Comparison of ENCODE assay signal across 34 cellular contexts in genomic region chr6:48912503-48912902, GRCh38.
DNase-seq lines count a peak whose midpoint lies in the region; ATAC-seq, FAIRE-seq and TF ChIP-seq lines count a peak whose summit lies in the region.
"Had no signal": no experiment of that assay in that cellular context is flagged by ENCODE, and none has a peak within 500 bp of the region (broad histone marks: within the 10 kb centered on the region; RNA-seq: fewer than 3 reads in every experiment).

No MANE protein-coding gene starts in this region.

- no peak overlapping the region for H3K27ac Mint-ChIP-seq in activated T-helper 1 cell treated with anti-CD3 and anti-CD28 coated beads, Interleukin-12 subunit alpha, Interleukin-12 subunit beta, Interleukin-2, Interleukin-4 antibody, amounts not matched to agents 30 ng/mL and 10 ng/mL and 1 ng/mL, durations not matched to agents 14 hours and 24 hours and 36 hours
- H3K27ac Mint-ChIP-seq: B cell; CD14-positive monocyte; CD4-positive, alpha-beta memory T cell; CD4-positive, alpha-beta T cell; CD4-positive, CD25-positive, alpha-beta regulatory T cell; CD8-positive, alpha-beta memory T cell; CD8-positive, alpha-beta T cell had no signal

- no peaks in the 10 kb centered on the region for H4K20me1 ChIP-seq in IMR-90 (ENCODE audit: insufficient read depth, low read length)
- no peaks in the 10 kb centered on the region for H4K20me1 ChIP-seq in K562 (replicated peaks; ENCODE audit: control insufficient read depth, insufficient read depth, low read length)
- no peaks in the 10 kb centered on the region for H4K20me1 ChIP-seq in H1 (replicated peaks in 1 of 2; ENCODE audit: control insufficient read depth in 1 of 2, insufficient read depth in 2 of 2, low read length in 2 of 2)
- H4K20me1 ChIP-seq: BLaER1; BLaER1 treated with 17β-estradiol and CSF1 and Interleukin-3, amounts not matched to agents 10 nM and 100 nM had no signal

- H3K36me3 Mint-ChIP-seq in activated T-helper 1 cell treated with anti-CD3 and anti-CD28 coated beads, Interleukin-12 subunit alpha, Interleukin-12 subunit beta, Interleukin-2, Interleukin-4 antibody, amounts not matched to agents 30 ng/mL and 10 ng/mL and 1 ng/mL, durations not matched to agents 14 hours and 24 hours and 36 hours (ENCODE audit: low read depth) = no peaks in the 10 kb centered on the region
- H3K36me3 Mint-ChIP-seq: CD14-positive monocyte; CD4-positive, alpha-beta memory T cell; CD4-positive, CD25-positive, alpha-beta regulatory T cell; CD8-positive, alpha-beta memory T cell; CD8-positive, alpha-beta T cell had no signal

- H3K9ac ChIP-seq in IMR-90 (ENCODE audit: low read depth, low read length) (no peak overlapping the region), K562 (ENCODE audit: insufficient read depth in 1 of 2, low read depth in 2 of 2, low read length in 2 of 2) (no peak overlapping the region), H1 (replicated peaks in 1 of 4; ENCODE audit: extremely low read depth in 1 of 4, low read depth in 3 of 4, low read length in 3 of 4) (no peak overlapping the region)
- H3K9ac ChIP-seq: BLaER1; BLaER1 treated with 17β-estradiol and CSF1 and Interleukin-3, amounts not matched to agents 10 nM and 100 nM had no signal

- H3K27ac ChIP-seq in IMR-90 (ENCODE audit: insufficient read depth, low read length) (no peak overlapping the region), K562 (ENCODE audit: extremely low read depth, low read depth, low read length) (no peak overlapping the region), H1 (ENCODE audit: low read depth, low read length) (no peak overlapping the region), right lobe of liver (no peak overlapping the region)
- H3K27ac ChIP-seq: 22Rv1; A549; BLaER1; BLaER1 treated with 17β-estradiol and CSF1 and Interleukin-3, amounts not matched to agents 10 nM and 100 nM; C4-2B had no signal

- H2BK120ac ChIP-seq in IMR-90 (ENCODE audit: low read depth, low read length) = no peak overlapping the region
- H2BK120ac ChIP-seq in H1 (replicated peaks; ENCODE audit: low read depth, low read length) = no peak overlapping the region

- H3K23ac ChIP-seq in IMR-90 (ENCODE audit: low read depth, low read length) (no peak overlapping the region), H1 (ENCODE audit: insufficient read length) (no peak overlapping the region)

- TF ChIP-seq EP300 in K562 (IDR thresholded peaks at IDR 0.05; ENCODE audit: low read length) (no peak), H1 (IDR thresholded peaks at IDR 0.05; ENCODE audit: borderline replicate concordance in 1 of 2, low read depth in 2 of 2, low read length in 2 of 2) (no peak)

- H3K36me3 ChIP-seq in IMR-90 (ENCODE audit: control insufficient read depth, insufficient read depth, low read length) (no peaks in the 10 kb centered on the region), K562 (ENCODE audit: control insufficient read depth, insufficient read depth, low read length) (no peaks in the 10 kb centered on the region), H1 (ENCODE audit: control insufficient read depth in 2 of 4, insufficient read depth in 4 of 4, low read length in 3 of 4) (no peaks in the 10 kb centered on the region), right lobe of liver (no peaks in the 10 kb centered on the region)
- H3K36me3 ChIP-seq: BE2C; BLaER1; BLaER1 treated with 17β-estradiol and CSF1 and Interleukin-3, amounts not matched to agents 10 nM and 100 nM had no signal

- H3K4ac ChIP-seq in IMR-90 (ENCODE audit: low read depth, low read length) (no peak overlapping the region), H1 (replicated peaks; ENCODE audit: insufficient read length, low read depth, low read length) (no peak overlapping the region)

- H3K79me2 ChIP-seq in K562 (ENCODE audit: control insufficient read depth, insufficient read depth, low read length) (no peaks in the 10 kb centered on the region), H1 (ENCODE audit: control insufficient read depth in 1 of 2, insufficient read depth in 2 of 2, low read length in 2 of 2) (no peaks in the 10 kb centered on the region)

- peak; percentile 46 for FAIRE-seq in K562 (lab: Jason Lieb, UNC)
- FAIRE-seq in H1 (lab: Jason Lieb, UNC) = no peak
- FAIRE-seq: A549, D721Med had no signal

- TF ChIP-seq RAD21 in IMR-90 (IDR thresholded peaks at IDR 0.05; ENCODE audit: low read length) (no peak), K562 (CRISPR knock-in tag; conservative IDR thresholded peaks at IDR 0.05 in 1 of 2, IDR thresholded peaks at IDR 0.05 in 1 of 2) (no peak), H1 (IDR thresholded peaks at IDR 0.05 in 1 of 2, conservative IDR thresholded peaks at IDR 0.05 in 1 of 2; ENCODE audit: low read depth in 2 of 2, low read length in 2 of 2) (no peak)

- no peaks in the 10 kb centered on the region for H3K27me3 ChIP-seq in IMR-90 (ENCODE audit: control insufficient read depth, insufficient read depth, low read length)
- H3K27me3 ChIP-seq in K562 (ENCODE audit: control insufficient read depth in 2 of 2, insufficient read depth in 2 of 2, low read length in 2 of 2) = no peaks in the 10 kb centered on the region
- H3K27me3 ChIP-seq in H1 (replicated peaks in 1 of 4; ENCODE audit: control insufficient read depth in 3 of 4, extremely low read depth in 1 of 4, insufficient read depth in 3 of 4, low read length in 3 of 4) = no peaks in the 10 kb centered on the region
- no peaks in the 10 kb centered on the region for H3K27me3 ChIP-seq in right lobe of liver
- H3K27me3 ChIP-seq: BE2C; BLaER1; BLaER1 treated with 17β-estradiol and CSF1 and Interleukin-3, amounts not matched to agents 10 nM and 100 nM had no signal

- H3K14ac ChIP-seq in IMR-90 (replicated peaks; ENCODE audit: low read depth, low read length) = no peak overlapping the region
- no peak overlapping the region for H3K14ac ChIP-seq in H1 (ENCODE audit: insufficient read length)

- H3K9me3 Mint-ChIP-seq in activated T-helper 1 cell treated with anti-CD3 and anti-CD28 coated beads, Interleukin-12 subunit alpha, Interleukin-12 subunit beta, Interleukin-2, Interleukin-4 antibody, amounts not matched to agents 30 ng/mL and 10 ng/mL and 1 ng/mL, durations not matched to agents 14 hours and 24 hours and 36 hours = no peaks in the 10 kb centered on the region

- H3K9me1 ChIP-seq in IMR-90 (ENCODE audit: insufficient read depth, low read length) = no peaks in the 10 kb centered on the region
- no peaks in the 10 kb centered on the region for H3K9me1 ChIP-seq in K562 (ENCODE audit: control insufficient read depth, insufficient read depth, low read length)

- POLR2A ChIA-PET in IMR-90 (lab: Charles Lee; ENCODE audit: unreplicated experiment) = no interaction called here
- POLR2A ChIA-PET in K562 (lab: Yijun Ruan, JAX) = no interaction called here
- POLR2A ChIA-PET in H1 (lab: Charles Lee; ENCODE audit: partially characterized antibody) = no interaction called here

- TF ChIP-seq CTCF in IMR-90 (conservative IDR thresholded peaks at IDR 0.05; ENCODE audit: low read depth, low read length) = no peak
- no peak for TF ChIP-seq CTCF in K562 (IDR thresholded peaks at IDR 0.05 in 2 of 3, conservative IDR thresholded peaks at IDR 0.05 in 1 of 3; ENCODE audit: insufficient read depth in 2 of 3, low read depth in 1 of 3, low read length in 3 of 3)
- no peak for TF ChIP-seq CTCF in H1 (IDR thresholded peaks at IDR 0.05; ENCODE audit: control extremely low read depth in 1 of 3, insufficient read depth in 1 of 3, low read depth in 1 of 3, low read length in 3 of 3)
- no peak for TF ChIP-seq CTCF in right lobe of liver (IDR thresholded peaks at IDR 0.05)

- TF ChIP-seq POLR2A in IMR-90 (IDR thresholded peaks at IDR 0.05; ENCODE audit: low read depth, low read length) = no peak
- no peak for TF ChIP-seq POLR2A in K562 (conservative IDR thresholded peaks at IDR 0.05)
- TF ChIP-seq POLR2A in H1 (IDR thresholded peaks at IDR 0.05; ENCODE audit: control extremely low read depth in 1 of 2, low read depth in 2 of 2, low read length in 2 of 2) = no peak
- no peak for TF ChIP-seq POLR2A in right lobe of liver (IDR thresholded peaks at IDR 0.05)

- no peak overlapping the region for H2AFZ ChIP-seq in IMR-90 (replicated peaks; ENCODE audit: low read length, poor library complexity)
- no peak overlapping the region for H2AFZ ChIP-seq in K562 (ENCODE audit: low read depth, low read length)
- H2AFZ ChIP-seq in H1 (ENCODE audit: low read length) = no peak overlapping the region

- no peak overlapping the region for H3K4me3 Mint-ChIP-seq in activated T-helper 1 cell treated with anti-CD3 and anti-CD28 coated beads, Interleukin-12 subunit alpha, Interleukin-12 subunit beta, Interleukin-2, Interleukin-4 antibody, amounts not matched to agents 30 ng/mL and 10 ng/mL and 1 ng/mL, durations not matched to agents 14 hours and 24 hours and 36 hours
- H3K4me3 Mint-ChIP-seq: B cell; CD14-positive monocyte; CD4-positive, alpha-beta memory T cell; CD4-positive, alpha-beta T cell; CD4-positive, CD25-positive, alpha-beta regulatory T cell; CD8-positive, alpha-beta memory T cell; CD8-positive, alpha-beta T cell had no signal

- no peak overlapping the region for H2AK5ac ChIP-seq in IMR-90 (ENCODE audit: low read depth, low read length)
- no peak overlapping the region for H2AK5ac ChIP-seq in H1 (ENCODE audit: low read depth, low read length)

- no TSS peak for BruUV-seq in IMR-90 (replicated peaks; lab: Mats Ljungman, UMichigan)
- BruUV-seq in K562 (replicated peaks; lab: Mats Ljungman, UMichigan) = no TSS peak

- H2BK12ac ChIP-seq in H1 (ENCODE audit: low read depth, low read length) = no peak overlapping the region

- no peaks in the 10 kb centered on the region for H3K27me3 Mint-ChIP-seq in activated T-helper 1 cell treated with anti-CD3 and anti-CD28 coated beads, Interleukin-12 subunit alpha, Interleukin-12 subunit beta, Interleukin-2, Interleukin-4 antibody, amounts not matched to agents 30 ng/mL and 10 ng/mL and 1 ng/mL, durations not matched to agents 14 hours and 24 hours and 36 hours (ENCODE audit: insufficient read depth)
- H3K27me3 Mint-ChIP-seq: B cell; CD4-positive, alpha-beta memory T cell; CD4-positive, alpha-beta T cell; CD4-positive, CD25-positive, alpha-beta regulatory T cell; CD8-positive, alpha-beta memory T cell had no signal

- in situ Hi-C loops in IMR-90 (cut with MboI; ENCODE audit: low sequenced_read_pairs) = no loop called here
- in situ Hi-C loops in K562 (cut with MboI) = no loop called here

- H3K23me2 ChIP-seq in H1 (ENCODE audit: low read depth, low read length) = no peaks in the 10 kb centered on the region

- no peak overlapping the region for H3K4me2 ChIP-seq in IMR-90 (ENCODE audit: low read depth, low read length)
- no peak overlapping the region for H3K4me2 ChIP-seq in K562 (ENCODE audit: insufficient read depth, low read length)
- H3K4me2 ChIP-seq in H1 (ENCODE audit: insufficient read depth in 1 of 2, low read depth in 2 of 2, low read length in 2 of 2) = no peak overlapping the region
- H3K4me2 ChIP-seq: A549; BLaER1; BLaER1 treated with 17β-estradiol and CSF1 and Interleukin-3, amounts not matched to agents 10 nM and 100 nM had no signal

- WGBS in IMR-90 (ENCODE audit: extremely low coverage in 2 of 2, insufficient read length in 1 of 2), 2 experiments = no CpG with 5 or more reads among the region's 2 CpGs
- WGBS in K562 (ENCODE audit: insufficient coverage, low coverage, missing lambda C conversion rate) = 4% methylated on average over 2 of the region's 2 CpGs
- WGBS in H1 (ENCODE audit: extremely low coverage in 1 of 2, insufficient coverage in 1 of 2, insufficient read length in 1 of 2, insufficient replicate concordance in 2 of 2, low coverage in 1 of 2, low lambda C conversion rate in 2 of 2, missing lambda C conversion rate in 1 of 2), 2 experiments = 88% methylated on average over 2 of the region's 2 CpGs; no CpG with 5 or more reads in 1 of the 2 experiments
- 54% methylated on average over 2 of the region's 2 CpGs for WGBS in right lobe of liver (ENCODE audit: insufficient coverage, low coverage, low lambda C conversion rate, missing lambda C conversion rate)

- H3K4me1 Mint-ChIP-seq in activated T-helper 1 cell treated with anti-CD3 and anti-CD28 coated beads, Interleukin-12 subunit alpha, Interleukin-12 subunit beta, Interleukin-2, Interleukin-4 antibody, amounts not matched to agents 30 ng/mL and 10 ng/mL and 1 ng/mL, durations not matched to agents 14 hours and 24 hours and 36 hours (ENCODE audit: low read depth) = no peaks in the 10 kb centered on the region
- H3K4me1 Mint-ChIP-seq: B cell; CD14-positive monocyte; CD4-positive, alpha-beta memory T cell; CD4-positive, CD25-positive, alpha-beta regulatory T cell; CD8-positive, alpha-beta memory T cell had no signal

- no peak overlapping the region for H2AK9ac ChIP-seq in IMR-90 (replicated peaks; ENCODE audit: low read depth, low read length, poor library complexity)

- H3K9me3 ChIP-seq in IMR-90 (ENCODE audit: control insufficient read depth, insufficient read depth, low read length) (no peaks in the 10 kb centered on the region), K562 (replicated peaks; ENCODE audit: control insufficient read depth, insufficient read depth, low read depth, low read length) (no peaks in the 10 kb centered on the region; the same call in 1 of the 2 replicates), H1 (ENCODE audit: insufficient read depth in 2 of 2, low read depth in 1 of 2, low read length in 1 of 2) (peaks cover 0 to 3% of the 10 kb centered on the region in 2 experiments; a peak in 1 of 4 replicates), right lobe of liver (no peaks in the 10 kb centered on the region)
- H3K9me3 ChIP-seq: A549; BE2C; BLaER1; BLaER1 treated with 17β-estradiol and CSF1 and Interleukin-3, amounts not matched to agents 10 nM and 100 nM; Caco-2 had no signal

- H3K4me3 ChIP-seq in IMR-90 (ENCODE audit: insufficient read depth, low read depth, low read length) = no peak overlapping the region
- no peak overlapping the region for H3K4me3 ChIP-seq in K562
- no peak overlapping the region for H3K4me3 ChIP-seq in H1 (ENCODE audit: extremely low read depth in 1 of 4, insufficient read depth in 2 of 4, low read depth in 3 of 4, low read length in 4 of 4)
- no peak overlapping the region for H3K4me3 ChIP-seq in right lobe of liver
- H3K4me3 ChIP-seq: A549; BLaER1; BLaER1 treated with 17β-estradiol and CSF1 and Interleukin-3, amounts not matched to agents 10 nM and 100 nM had no signal

- H2BK20ac ChIP-seq in IMR-90 (ENCODE audit: low read depth, low read length) (no peak overlapping the region), H1 (ENCODE audit: low read length) (no peak overlapping the region)

- H2BK5ac ChIP-seq in IMR-90 (ENCODE audit: low read depth, low read length, poor library complexity, severe bottlenecking) = no peak overlapping the region
- no peak overlapping the region for H2BK5ac ChIP-seq in H1 (ENCODE audit: low read depth, low read length)

- H3K18ac ChIP-seq in IMR-90 (ENCODE audit: low read depth, low read length) = no peak overlapping the region
- H3K18ac ChIP-seq in H1 (ENCODE audit: extremely low read depth, low read length) = no peak overlapping the region

- DNase-seq in IMR-90 (no peak), K562 (ENCODE audit: extremely low read depth in 1 of 4, low spot score in 3 of 4) (no peak), H1 (ENCODE audit: low read depth in 1 of 2, low spot score in 2 of 2) (no peak), right lobe of liver (no peak)
- DNase-seq in stimulated activated CD4-positive, alpha-beta T cell treated with anti-CD3 and anti-CD28 coated beads, Interleukin-12 subunit alpha, Interleukin-12 subunit beta, amount 100 ng/mL, for 4 hours = no peak
- no peak for DNase-seq in activated T-helper 1 cell treated with anti-CD3 and anti-CD28 coated beads, Interleukin-12 subunit alpha, Interleukin-12 subunit beta, Interleukin-2, Interleukin-4 antibody, amounts not matched to agents 30 ng/mL and 10 ng/mL and 1 ng/mL, durations not matched to agents 14 hours and 24 hours and 36 hours (ENCODE audit: low spot score)
- DNase-seq: 8988T; ACHN; AML-193; BE2C; C1 segment of cervical spinal cord; Caco-2; Calu3; CD4-positive, alpha-beta memory T cell; CD4-positive, alpha-beta T cell; CD4-positive, CD25-positive, alpha-beta regulatory T cell; CD8-positive, alpha-beta memory T cell; CD8-positive, alpha-beta T cell; COR-L47; DMS 273 treated with DMSO at 0.1 percent for 48 hours; DMS153; DMS53; DMS79; DMS79 treated with DMSO at 0.1 percent for 48 hours; DND-41; EL had no signal

- intact Hi-C loops in IMR-90 (cut with micrococcal nuclease) = no loop called here
- intact Hi-C loops in K562 (cut with micrococcal nuclease) = no loop called here
- intact Hi-C loops in activated T-helper 1 cell treated with anti-CD3 and anti-CD28 coated beads, Interleukin-12 subunit alpha, Interleukin-12 subunit beta, Interleukin-2, Interleukin-4 antibody, amounts not matched to agents 30 ng/mL and 10 ng/mL and 1 ng/mL, durations not matched to agents 14 hours and 24 hours and 36 hours (cut with micrococcal nuclease) = no loop called here
- intact Hi-C loops in right lobe of liver (cut with DNase I) = no loop called here

- H4K5ac ChIP-seq in IMR-90 (ENCODE audit: low read depth, low read length) = no peak overlapping the region
- no peak overlapping the region for H4K5ac ChIP-seq in H1 (ENCODE audit: insufficient read length, low read depth, low read length)

- no peak overlapping the region for H4K8ac ChIP-seq in IMR-90 (ENCODE audit: low read depth in 2 of 2, low read length in 2 of 2)
- no peak overlapping the region for H4K8ac ChIP-seq in H1 (ENCODE audit: extremely low read depth, insufficient read depth, low read length)

- no peak for ATAC-seq in IMR-90 (ENCODE audit: low read depth)
- no peak for ATAC-seq in K562
- no peak for ATAC-seq in right lobe of liver
- ATAC-seq: A549; CD8-positive, alpha-beta T cell had no signal

- CTCF ChIA-PET in IMR-90 (lab: Yijun Ruan, JAX) (no interaction called here), K562 (lab: Yijun Ruan, JAX; ENCODE audit: low intra/inter-chr PET ratio) (no interaction called here), H1 (lab: Charles Lee; ENCODE audit: partially characterized antibody) (no interaction called here)

- dilution Hi-C loops in IMR-90 (cut with HindIII; ENCODE audit: low sequenced_read_pairs, unreplicated experiment) = no loop called here

- no peaks in the 10 kb centered on the region for H3K79me1 ChIP-seq in IMR-90 (ENCODE audit: low read depth in 1 of 2, low read length in 2 of 2)
- no peaks in the 10 kb centered on the region for H3K79me1 ChIP-seq in H1 (ENCODE audit: low read depth, low read length)

- no peak overlapping the region for H4K91ac ChIP-seq in IMR-90 (ENCODE audit: insufficient read depth, low read depth, low read length)
- no peak overlapping the region for H4K91ac ChIP-seq in H1 (replicated peaks; ENCODE audit: insufficient read length, low read length)

- H3K4me1 ChIP-seq in IMR-90 (ENCODE audit: control insufficient read depth, insufficient read depth, low read length) (no peaks in the 10 kb centered on the region), K562 (replicated peaks in 1 of 2; ENCODE audit: control insufficient read depth in 2 of 2, insufficient read depth in 2 of 2, low read length in 2 of 2) (no peaks in the 10 kb centered on the region), H1 (replicated peaks in 1 of 4; ENCODE audit: control insufficient read depth in 3 of 4, insufficient read depth in 4 of 4, low read length in 3 of 4) (peaks cover 0 to 5% (median 2%) of the 10 kb centered on the region in 4 experiments; a peak in 1 of 7 replicates), right lobe of liver (no peaks in the 10 kb centered on the region)
- H3K4me1 ChIP-seq: A549; BLaER1; BLaER1 treated with 17β-estradiol and CSF1 and Interleukin-3, amounts not matched to agents 10 nM and 100 nM had no signal

- H3K56ac ChIP-seq in IMR-90 (ENCODE audit: extremely low read depth, insufficient read depth, low read length) (no peak overlapping the region), H1 (replicated peaks; ENCODE audit: insufficient read length, low read depth, low read length) (no peak overlapping the region)

- H2BK15ac ChIP-seq in IMR-90 (ENCODE audit: low read depth, low read length) (no peak overlapping the region), H1 (ENCODE audit: low read length) (no peak overlapping the region)
